ENCODE assay signal across 2 cellular contexts in genomic region chr17:43912635-43913304, GRCh38.
TF ChIP-seq lines count a peak whose summit lies in the region.

No MANE protein-coding gene starts in this region.

TF ChIP-seq in HEK293, 187 proteins besides CTCF, POLR2A, EP300 and RAD21 (continued from another document and continues in another):
- TF ChIP-seq ZNF211 (tag by site-specific recombination; IDR thresholded peaks at IDR 0.05; ENCODE audit: low read depth) (no peak), ZNF843 (tag by site-specific recombination; IDR thresholded peaks at IDR 0.05) (no peak), ZNF18 (tag by site-specific recombination; IDR thresholded peaks at IDR 0.05) (no peak), ZSCAN4 (tag by site-specific recombination; IDR thresholded peaks at IDR 0.05) (peak; percentile 97), TCF7L2 (IDR thresholded peaks at IDR 0.05; ENCODE audit: borderline replicate concordance, low read depth, low read length) (no peak), GLI2 (tag by site-specific recombination; IDR thresholded peaks at IDR 0.05; ENCODE audit: borderline replicate concordance, low read depth) (no peak), ZNF112 (tag by site-specific recombination; IDR thresholded peaks at IDR 0.05) (0 out of 2 replicates have a peak, but pooled peaks have one; percentile 46), ZFP37 (tag by site-specific recombination; IDR thresholded peaks at IDR 0.05) (no peak), HOXD13 (CRISPR knock-in tag; IDR thresholded peaks at IDR 0.05; ENCODE audit: borderline replicate concordance) (no peak), ZNF214 (tag by site-specific recombination; IDR thresholded peaks at IDR 0.05; ENCODE audit: borderline replicate concordance) (no peak), ZNF488 (tag by site-specific recombination; IDR thresholded peaks at IDR 0.05) (no peak; the same call in 1 of the 2 replicates), ZNF174 (tag by site-specific recombination; IDR thresholded peaks at IDR 0.05) (no peak), ZNF266 (tag by site-specific recombination; IDR thresholded peaks at IDR 0.05; ENCODE audit: low read depth) (no peak), SP3 (tag by site-specific recombination; IDR thresholded peaks at IDR 0.05) (no peak), ZNF48 (tag by site-specific recombination; IDR thresholded peaks at IDR 0.05) (no peak), ZNF202 (tag by site-specific recombination; IDR thresholded peaks at IDR 0.05; ENCODE audit: borderline replicate concordance) (no peak), ZNF280D (tag by site-specific recombination; IDR thresholded peaks at IDR 0.05) (no peak), ZNF585B (tag by site-specific recombination; IDR thresholded peaks at IDR 0.05) (no peak), ZNF354C (tag by site-specific recombination; IDR thresholded peaks at IDR 0.05; ENCODE audit: borderline replicate concordance, low read depth) (no peak), ZNF398 (tag by site-specific recombination; IDR thresholded peaks at IDR 0.05) (no peak), KLF7 (tag by site-specific recombination; IDR thresholded peaks at IDR 0.05; ENCODE audit: borderline replicate concordance) (no peak), PRDM1 (tag by site-specific recombination; IDR thresholded peaks at IDR 0.05) (no peak), MZF1 (tag by site-specific recombination; IDR thresholded peaks at IDR 0.05; ENCODE audit: borderline replicate concordance) (no peak), ZNF350 (tag by site-specific recombination; IDR thresholded peaks at IDR 0.05) (no peak), KLF16 (tag by site-specific recombination; IDR thresholded peaks at IDR 0.05) (no peak), ZNF239 (tag by site-specific recombination; IDR thresholded peaks at IDR 0.05) (no peak)

TF ChIP-seq in H1, 55 proteins besides CTCF, POLR2A, EP300 and RAD21 (continued from another document):
- TF ChIP-seq SAP30 (IDR thresholded peaks at IDR 0.05; ENCODE audit: insufficient read depth, insufficient replicate concordance, low read length), result no peak
- TF ChIP-seq RNF2 (IDR thresholded peaks at IDR 0.05; ENCODE audit: borderline replicate concordance, low read depth, low read length, missing control alignments, poor library complexity, severe bottlenecking), result no peak
- no peak for TF ChIP-seq TEAD4 (IDR thresholded peaks at IDR 0.05; ENCODE audit: low read depth, low read length)
- TF ChIP-seq JUN (IDR thresholded peaks at IDR 0.05; ENCODE audit: low read depth, low read length), result no peak
- no peak for TF ChIP-seq SP2 (IDR thresholded peaks at IDR 0.05; ENCODE audit: low read length)
- no peak for TF ChIP-seq HDAC2 (IDR thresholded peaks at IDR 0.05; ENCODE audit: borderline replicate concordance in 1 of 2, low read depth in 2 of 2, low read length in 2 of 2)
- TF ChIP-seq KDM1A (IDR thresholded peaks at IDR 0.05; ENCODE audit: borderline replicate concordance, low read length), result no peak
- no peak for TF ChIP-seq NANOG (IDR thresholded peaks at IDR 0.05; ENCODE audit: insufficient read depth, low read depth, low read length, poor library complexity, severe bottlenecking)
